Comparison of ENCODE assay signal across 26 cellular contexts in genomic region chr3:159953320-159953719, GRCh38. TPM values are rescaled to one million over a fixed set of nuclear protein-coding genes. Genes with fewer than 3 reads are reported as not detected.
"Had no signal": no experiment of that assay in that cellular context is flagged by ENCODE, and none has a peak within 500 bp of the region (broad histone marks: within the 10 kb centered on the region; RNA-seq: fewer than 3 reads in every experiment).

No MANE protein-coding gene starts in this region.

- H2AFZ ChIP-seq: hepatocyte had no signal

- H3K9me3 ChIP-seq: adrenal gland, ascending aorta, left lung, neutrophil, ovary, prostate gland, thoracic aorta, upper lobe of left lung had no signal

- H3K27ac ChIP-seq: adrenal gland, ascending aorta, hepatocyte, left lung, neutrophil, ovary, prostate gland, thoracic aorta, upper lobe of left lung had no signal

- H3K27me3 ChIP-seq: ascending aorta, hepatocyte, left lung, neutrophil, ovary, upper lobe of left lung had no signal

- H3K27ac Mint-ChIP-seq: activated naive CD8-positive, alpha-beta T cell; activated T-helper 2 cell treated with anti-CD3 and anti-CD28 coated beads, Interferon-gamma antibody, Interleukin-2, Interleukin-4, amounts not matched to agents 10 μg/mL and 5 μg/mL and 100 μg/mL, durations not matched to agents 14 hours and 24 hours and 36 hours; mesothelial cell of epicardium; natural killer cell treated with Interleukin-12 subunit alpha and Interleukin-12 subunit beta and Interleukin-15 and Interleukin-18, amount 100 ng/mL, for 72 hours; WTC11 had no signal

- H3K9me3 Mint-ChIP-seq: activated T-cell treated with anti-CD3 and anti-CD28 coated beads, Interleukin-2, amount 50 U/mL, for 4 hours; activated T-helper 2 cell treated with anti-CD3 and anti-CD28 coated beads, Interferon-gamma antibody, Interleukin-2, Interleukin-4, amounts not matched to agents 10 μg/mL and 5 μg/mL and 100 μg/mL, durations not matched to agents 14 hours and 24 hours and 36 hours; central memory CD8-positive, alpha-beta T cell; natural killer cell treated with Interleukin-12 subunit alpha and Interleukin-12 subunit beta and Interleukin-15 and Interleukin-18, amount 100 ng/mL, for 72 hours had no signal

- ATAC-seq: activated T-cell treated with anti-CD3 and anti-CD28 coated beads, Interleukin-2, amount 50 U/mL, for 4 hours; left lung; natural killer cell treated with Interleukin-12 subunit alpha and Interleukin-12 subunit beta and Interleukin-15 and Interleukin-18, amount 100 ng/mL, for 72 hours; WTC11 had no signal

- H3K4me2 ChIP-seq: hepatocyte had no signal

- H3K4me1 ChIP-seq: adrenal gland, ascending aorta, prostate gland, upper lobe of left lung had no signal

- H3K79me2 ChIP-seq: hepatocyte had no signal

- DNase-seq: activated CD4-positive, alpha-beta T cell treated with anti-CD3 and anti-CD28 coated beads, Interleukin-2, amount 50 U/mL, for 48 hours; activated CD8-positive, alpha-beta memory T cell treated with anti-CD3 and anti-CD28 coated beads, Interleukin-2, amount 50 U/mL, for 48 hours; activated naive CD4-positive, alpha-beta T cell; activated T-cell treated with anti-CD3 and anti-CD28 coated beads, Interleukin-2, amount 50 U/mL, for 4 hours; adrenal gland; effector memory CD4-positive, alpha-beta T cell; glutamatergic neuron; kidney glomerular epithelial cell; left lung; ovary; stimulated activated CD4-positive, alpha-beta T cell treated with anti-CD3 and anti-CD28 coated beads, Interleukin-4, amount 100 ng/mL, for 1 hour; stimulated activated naive CD4-positive, alpha-beta T cell; upper lobe of left lung had no signal

- H3K4me3 Mint-ChIP-seq: activated naive CD8-positive, alpha-beta T cell; activated T-cell treated with anti-CD3 and anti-CD28 coated beads, Interleukin-2, amount 50 U/mL, for 4 hours; central memory CD8-positive, alpha-beta T cell; mesothelial cell of epicardium; natural killer cell treated with Interleukin-12 subunit alpha and Interleukin-12 subunit beta and Interleukin-15 and Interleukin-18, amount 100 ng/mL, for 72 hours; WTC11 had no signal

- H3K4me1 Mint-ChIP-seq: central memory CD8-positive, alpha-beta T cell; mesothelial cell of epicardium had no signal

- H3K36me3 ChIP-seq: adrenal gland, ascending aorta, left lung, neutrophil, ovary, prostate gland, thoracic aorta, upper lobe of left lung had no signal

- H3K4me3 ChIP-seq: adrenal gland, ascending aorta, hepatocyte, left lung, lung, ovary, prostate gland, thoracic aorta, upper lobe of left lung had no signal

- H3K36me3 Mint-ChIP-seq: activated naive CD8-positive, alpha-beta T cell; mesothelial cell of epicardium; natural killer cell treated with Interleukin-12 subunit alpha and Interleukin-12 subunit beta and Interleukin-15 and Interleukin-18, amount 100 ng/mL, for 72 hours; WTC11 had no signal

RNA-seq across cellular contexts. Expression of gene IL12A, which starts 35.3 kb away (rescaled TPM):
- total RNA-seq: activated CD8-positive, alpha-beta memory T cell treated with anti-CD3 and anti-CD28 coated beads for 36 hours; ascending aorta; mesothelial cell of epicardium; thoracic aorta had no signal
